ENCODE assay signal across 8 cellular contexts in the genomic region with DNA sequence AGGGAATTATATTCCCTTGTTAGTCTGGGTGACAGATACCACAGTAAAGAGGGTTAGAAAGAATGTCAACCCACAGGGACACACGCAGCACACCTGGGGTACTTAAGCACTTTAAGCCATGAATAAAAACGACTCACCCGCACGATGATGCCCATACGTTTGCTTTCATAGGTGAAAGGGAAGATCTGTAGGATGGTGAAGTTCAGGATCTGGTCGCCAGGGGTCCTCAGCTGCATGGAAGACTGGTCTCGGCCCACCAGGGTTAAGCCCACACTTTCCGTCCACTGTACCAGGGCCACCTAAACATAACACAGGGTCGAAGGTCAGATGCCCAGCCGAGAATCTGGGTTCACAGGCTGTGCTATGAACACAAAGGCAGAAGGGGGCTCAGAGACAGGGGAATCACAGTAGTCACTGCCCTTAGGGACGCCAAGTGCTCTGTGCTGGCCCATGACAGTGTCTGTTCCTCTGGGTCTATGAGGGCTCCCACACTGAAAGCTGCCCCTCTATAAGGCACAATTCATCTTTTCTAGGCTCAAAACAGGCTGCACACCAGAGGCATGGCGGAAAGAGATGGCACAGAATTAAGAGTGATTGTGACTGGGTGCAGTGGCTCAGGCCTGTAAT.
DNase-seq lines count a peak whose midpoint lies in the region; ATAC-seq, FAIRE-seq and TF ChIP-seq lines count a peak whose summit lies in the region.

No MANE protein-coding gene starts in this region.

- DNase-seq in DMS153 treated with DMSO at 0.1 percent for 48 hours (lab: John Stamatoyannopoulos, UW; ENCODE audit: unreplicated experiment) (peak; percentile 33), HL-60 (ENCODE audit: low read depth in 1 of 2, low spot score in 1 of 2) (peak; percentile 21 to 46), RCC 7860 (ENCODE audit: low spot score) (peak; percentile 43), glomerular visceral epithelial cell (ENCODE audit: extremely low spot score) (peak; percentile 70), posterior cingulate gyrus (peak in 9 of 10 donors; percentile 31 to 92 (median 69)), GOT3 (lab: John Stamatoyannopoulos, UW) (no peak)
- DNase-seq in activated effector memory CD4-positive, alpha-beta T cell treated with anti-CD3 and anti-CD28 coated beads, Interleukin-2, amount 50 U/mL, for 16 hours = peak; percentile 85

- H3K4me3 ChIP-seq in HL-60 (replicated peaks; ENCODE audit: insufficient read depth, low read length) = no peak overlapping the region

- FAIRE-seq in RCC 7860 (lab: Jason Lieb, UNC) = no peak

- peak; percentile 74 for TF ChIP-seq CTCF in HL-60 (IDR thresholded peaks at IDR 0.05; ENCODE audit: insufficient read depth, low read length)

- intact Hi-C loops in posterior cingulate gyrus (cut with DNase I) = loop anchor here (1.0 kb wide), 1 partner anchor 444 kb away; no protein-coding TSS in a partner anchor

- H3K27me3 ChIP-seq in HL-60 (ENCODE audit: insufficient read depth, poor library complexity, severe bottlenecking) = no peaks in the 10 kb centered on the region

- no peak for ATAC-seq in GM19455 (IDR thresholded peaks at IDR 0.05; ENCODE audit: unreplicated experiment)

- H3K27ac ChIP-seq in HL-60 (replicated peaks) = no peak overlapping the region
